In the genomic region with DNA sequence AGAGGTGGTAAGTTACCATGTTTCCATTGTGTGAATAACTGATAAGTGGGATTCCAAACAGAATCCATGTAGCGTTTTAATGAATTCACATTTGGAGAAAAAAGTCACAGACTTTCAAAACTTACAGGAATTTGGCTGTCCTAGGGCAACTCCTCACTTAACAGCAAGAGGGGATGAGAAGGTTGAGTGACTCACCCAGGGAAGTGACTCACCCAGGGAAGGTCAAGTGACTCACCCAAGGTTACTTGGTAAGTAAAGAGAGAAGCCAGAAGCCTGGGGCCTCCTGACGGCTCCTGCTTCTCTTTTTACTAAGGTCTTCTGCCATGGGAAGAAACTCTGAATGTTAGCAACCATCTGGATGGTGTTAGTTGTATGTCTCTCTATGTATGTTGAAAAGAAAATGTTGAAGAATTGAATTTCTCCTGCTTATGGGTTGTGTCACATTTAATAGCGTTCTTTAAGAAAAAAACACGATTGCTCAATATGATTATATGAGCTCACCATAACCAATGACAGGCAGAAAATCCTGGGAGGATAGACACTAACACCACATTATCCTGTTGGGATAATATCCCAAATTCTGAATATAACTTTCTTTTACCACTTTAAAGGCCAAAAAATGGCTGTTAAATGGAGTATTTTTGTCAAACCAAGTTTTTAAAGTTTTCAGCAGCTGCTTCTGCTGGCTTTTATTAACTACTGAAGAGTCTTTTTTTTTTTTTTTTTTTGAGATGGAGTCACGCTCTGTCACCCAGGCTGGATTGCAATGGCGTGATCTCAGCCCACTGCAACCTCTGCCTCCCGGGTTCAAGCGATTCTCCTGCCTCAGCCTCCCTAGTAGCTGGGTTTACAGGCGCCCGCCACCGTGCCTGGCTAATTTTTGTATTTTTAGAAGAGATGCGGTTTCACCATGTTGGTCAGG, we compare ENCODE assay signal across 1 cellular context.
TF ChIP-seq lines count a peak whose summit lies in the region.

No MANE protein-coding gene starts in this region.

TF ChIP-seq in WTC11, 78 proteins besides CTCF, POLR2A, EP300 and RAD21 (continued from another document):
- TF ChIP-seq, protein P1, sequence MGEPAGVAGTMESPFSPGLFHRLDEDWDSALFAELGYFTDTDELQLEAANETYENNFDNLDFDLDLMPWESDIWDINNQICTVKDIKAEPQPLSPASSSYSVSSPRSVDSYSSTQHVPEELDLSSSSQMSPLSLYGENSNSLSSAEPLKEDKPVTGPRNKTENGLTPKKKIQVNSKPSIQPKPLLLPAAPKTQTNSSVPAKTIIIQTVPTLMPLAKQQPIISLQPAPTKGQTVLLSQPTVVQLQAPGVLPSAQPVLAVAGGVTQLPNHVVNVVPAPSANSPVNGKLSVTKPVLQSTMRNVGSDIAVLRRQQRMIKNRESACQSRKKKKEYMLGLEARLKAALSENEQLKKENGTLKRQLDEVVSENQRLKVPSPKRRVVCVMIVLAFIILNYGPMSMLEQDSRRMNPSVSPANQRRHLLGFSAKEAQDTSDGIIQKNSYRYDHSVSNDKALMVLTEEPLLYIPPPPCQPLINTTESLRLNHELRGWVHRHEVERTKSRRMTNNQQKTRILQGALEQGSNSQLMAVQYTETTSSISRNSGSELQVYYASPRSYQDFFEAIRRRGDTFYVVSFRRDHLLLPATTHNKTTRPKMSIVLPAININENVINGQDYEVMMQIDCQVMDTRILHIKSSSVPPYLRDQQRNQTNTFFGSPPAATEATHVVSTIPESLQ (CRISPR knock-in tag; IDR thresholded peaks at IDR 0.05): no peak
- TF ChIP-seq NFE2L1 (CRISPR knock-in tag; IDR thresholded peaks at IDR 0.05): no peak
- TF ChIP-seq, protein P2, sequence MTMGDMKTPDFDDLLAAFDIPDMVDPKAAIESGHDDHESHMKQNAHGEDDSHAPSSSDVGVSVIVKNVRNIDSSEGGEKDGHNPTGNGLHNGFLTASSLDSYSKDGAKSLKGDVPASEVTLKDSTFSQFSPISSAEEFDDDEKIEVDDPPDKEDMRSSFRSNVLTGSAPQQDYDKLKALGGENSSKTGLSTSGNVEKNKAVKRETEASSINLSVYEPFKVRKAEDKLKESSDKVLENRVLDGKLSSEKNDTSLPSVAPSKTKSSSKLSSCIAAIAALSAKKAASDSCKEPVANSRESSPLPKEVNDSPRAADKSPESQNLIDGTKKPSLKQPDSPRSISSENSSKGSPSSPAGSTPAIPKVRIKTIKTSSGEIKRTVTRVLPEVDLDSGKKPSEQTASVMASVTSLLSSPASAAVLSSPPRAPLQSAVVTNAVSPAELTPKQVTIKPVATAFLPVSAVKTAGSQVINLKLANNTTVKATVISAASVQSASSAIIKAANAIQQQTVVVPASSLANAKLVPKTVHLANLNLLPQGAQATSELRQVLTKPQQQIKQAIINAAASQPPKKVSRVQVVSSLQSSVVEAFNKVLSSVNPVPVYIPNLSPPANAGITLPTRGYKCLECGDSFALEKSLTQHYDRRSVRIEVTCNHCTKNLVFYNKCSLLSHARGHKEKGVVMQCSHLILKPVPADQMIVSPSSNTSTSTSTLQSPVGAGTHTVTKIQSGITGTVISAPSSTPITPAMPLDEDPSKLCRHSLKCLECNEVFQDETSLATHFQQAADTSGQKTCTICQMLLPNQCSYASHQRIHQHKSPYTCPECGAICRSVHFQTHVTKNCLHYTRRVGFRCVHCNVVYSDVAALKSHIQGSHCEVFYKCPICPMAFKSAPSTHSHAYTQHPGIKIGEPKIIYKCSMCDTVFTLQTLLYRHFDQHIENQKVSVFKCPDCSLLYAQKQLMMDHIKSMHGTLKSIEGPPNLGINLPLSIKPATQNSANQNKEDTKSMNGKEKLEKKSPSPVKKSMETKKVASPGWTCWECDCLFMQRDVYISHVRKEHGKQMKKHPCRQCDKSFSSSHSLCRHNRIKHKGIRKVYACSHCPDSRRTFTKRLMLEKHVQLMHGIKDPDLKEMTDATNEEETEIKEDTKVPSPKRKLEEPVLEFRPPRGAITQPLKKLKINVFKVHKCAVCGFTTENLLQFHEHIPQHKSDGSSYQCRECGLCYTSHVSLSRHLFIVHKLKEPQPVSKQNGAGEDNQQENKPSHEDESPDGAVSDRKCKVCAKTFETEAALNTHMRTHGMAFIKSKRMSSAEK (CRISPR knock-in tag; IDR thresholded peaks at IDR 0.05; ENCODE audit: borderline replicate concordance): no peak
- TF ChIP-seq, protein P3, sequence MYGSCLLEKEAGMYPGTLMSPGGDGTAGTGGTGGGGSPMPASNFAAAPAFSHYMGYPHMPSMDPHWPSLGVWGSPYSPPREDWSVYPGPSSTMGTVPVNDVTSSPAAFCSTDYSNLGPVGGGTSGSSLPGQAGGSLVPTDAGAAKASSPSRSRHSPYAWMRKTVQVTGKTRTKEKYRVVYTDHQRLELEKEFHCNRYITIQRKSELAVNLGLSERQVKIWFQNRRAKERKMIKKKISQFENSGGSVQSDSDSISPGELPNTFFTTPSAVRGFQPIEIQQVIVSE (CRISPR knock-in tag; IDR thresholded peaks at IDR 0.05; ENCODE audit: borderline replicate concordance): no peak
- TF ChIP-seq, protein P4, sequence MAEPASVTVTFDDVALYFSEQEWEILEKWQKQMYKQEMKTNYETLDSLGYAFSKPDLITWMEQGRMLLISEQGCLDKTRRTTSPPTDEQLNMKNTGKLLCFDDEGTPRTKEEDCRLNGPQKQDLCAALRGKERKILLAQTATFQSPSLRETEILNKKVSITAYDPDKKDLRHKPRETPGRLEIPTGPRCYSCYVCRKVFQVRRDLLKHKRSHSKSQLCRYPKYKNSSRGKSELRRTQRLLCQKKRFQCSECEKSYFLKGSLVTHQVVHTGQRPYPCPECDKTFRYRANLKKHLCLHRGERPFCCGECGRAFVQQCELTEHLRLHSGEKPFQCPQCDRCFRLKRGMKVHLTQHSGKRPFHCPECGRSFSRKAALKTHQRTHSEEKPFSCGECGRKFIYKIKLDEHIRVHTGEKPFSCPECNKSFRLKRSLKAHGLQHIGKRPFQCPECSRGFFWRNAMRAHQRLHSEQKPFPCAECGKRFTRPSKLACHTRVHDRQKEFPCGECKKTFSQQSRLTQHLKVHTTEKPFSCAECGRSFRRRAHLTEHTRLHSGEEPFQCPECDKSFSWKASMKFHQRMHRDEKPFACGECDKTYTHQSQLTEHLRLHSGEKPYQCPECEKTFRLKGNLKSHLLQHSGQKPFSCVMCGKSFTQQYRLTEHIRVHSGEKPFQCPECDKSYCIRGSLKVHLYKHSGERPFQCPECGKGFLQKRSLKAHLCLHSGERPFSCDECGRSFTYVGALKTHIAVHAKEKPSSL (CRISPR knock-in tag; conservative IDR thresholded peaks at IDR 0.05): no peak
- TF ChIP-seq, protein P5, sequence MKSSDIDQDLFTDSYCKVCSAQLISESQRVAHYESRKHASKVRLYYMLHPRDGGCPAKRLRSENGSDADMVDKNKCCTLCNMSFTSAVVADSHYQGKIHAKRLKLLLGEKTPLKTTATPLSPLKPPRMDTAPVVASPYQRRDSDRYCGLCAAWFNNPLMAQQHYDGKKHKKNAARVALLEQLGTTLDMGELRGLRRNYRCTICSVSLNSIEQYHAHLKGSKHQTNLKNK (CRISPR knock-in tag; IDR thresholded peaks at IDR 0.05): no peak
- TF ChIP-seq, protein P6, sequence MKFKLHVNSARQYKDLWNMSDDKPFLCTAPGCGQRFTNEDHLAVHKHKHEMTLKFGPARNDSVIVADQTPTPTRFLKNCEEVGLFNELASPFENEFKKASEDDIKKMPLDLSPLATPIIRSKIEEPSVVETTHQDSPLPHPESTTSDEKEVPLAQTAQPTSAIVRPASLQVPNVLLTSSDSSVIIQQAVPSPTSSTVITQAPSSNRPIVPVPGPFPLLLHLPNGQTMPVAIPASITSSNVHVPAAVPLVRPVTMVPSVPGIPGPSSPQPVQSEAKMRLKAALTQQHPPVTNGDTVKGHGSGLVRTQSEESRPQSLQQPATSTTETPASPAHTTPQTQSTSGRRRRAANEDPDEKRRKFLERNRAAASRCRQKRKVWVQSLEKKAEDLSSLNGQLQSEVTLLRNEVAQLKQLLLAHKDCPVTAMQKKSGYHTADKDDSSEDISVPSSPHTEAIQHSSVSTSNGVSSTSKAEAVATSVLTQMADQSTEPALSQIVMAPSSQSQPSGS (CRISPR knock-in tag; IDR thresholded peaks at IDR 0.05; ENCODE audit: borderline replicate concordance, low read depth): no peak
